20 cellular contexts compared by ENCODE assay signal in genomic region chr7:4470246-4470645, GRCh38.
DNase-seq lines count a peak whose midpoint lies in the region; ATAC-seq, FAIRE-seq and TF ChIP-seq lines count a peak whose summit lies in the region.
"Had no signal": no experiment of that assay in that cellular context is flagged by ENCODE, and none has a peak within 500 bp of the region (broad histone marks: within the 10 kb centered on the region; RNA-seq: fewer than 3 reads in every experiment).

No MANE protein-coding gene starts in this region.

- H2AFZ ChIP-seq in GM23338, result no peak overlapping the region

- no peaks in the 10 kb centered on the region for H3F3A ChIP-seq in GM23338 (replicated peaks; ENCODE audit: low read depth)

- H3K4me3 ChIP-seq in A549 (no peak overlapping the region), GM23338 (no peak overlapping the region)
- H3K4me3 ChIP-seq: thyroid gland had no signal

- no peaks in the 10 kb centered on the region for H3K9me3 ChIP-seq in A549
- H3K9me3 ChIP-seq: thyroid gland had no signal

- peaks cover 78% of the 10 kb centered on the region for H3K9me3 Mint-ChIP-seq in GM23338

- DNase-seq in A549 (ENCODE audit: low read depth in 1 of 2, low spot score in 1 of 2) (no peak), GM23338 (ENCODE audit: low spot score) (peak; percentile 63), RKO (ENCODE audit: low spot score) (peak; percentile 15), islet precursor cell (peak; percentile 69), caudate nucleus (lab: John Stamatoyannopoulos, UW) (no peak), HuH-7 (ENCODE audit: low spot score) (no peak)
- DNase-seq in activated effector memory CD4-positive, alpha-beta T cell treated with anti-CD3 and anti-CD28 coated beads, Interleukin-2, amount 50 U/mL, for 16 hours, result no peak
- DNase-seq: activated CD4-positive, alpha-beta T cell treated with anti-CD3 and anti-CD28 coated beads, Interleukin-2, amount 50 U/mL, for 1 hour; mesenchymal stem cell; NCI-H1048; NCI-H187; NCI-H526 treated with DMSO at 0.1 percent for 48 hours; stimulated activated CD4-positive, alpha-beta T cell treated with anti-CD3 and anti-CD28 coated beads, Interleukin-12 subunit alpha, Interleukin-12 subunit beta, amount 100 ng/mL, for 4 hours; stimulated activated CD4-positive, alpha-beta T cell treated with anti-CD3 and anti-CD28 coated beads, Interleukin-4, amount 100 ng/mL, for 4 hours; stimulated activated naive CD8-positive, alpha-beta T cell treated with anti-CD3 and anti-CD28 coated beads, Interleukin-15, Interleukin-2, amounts not matched to agents 100 U/mL and 50 U/mL, for 24 hours; thyroid gland had no signal

- H3K36me3 Mint-ChIP-seq in GM23338 (ENCODE audit: low read depth), result peaks cover 20% of the 10 kb centered on the region

- H3K4me3 Mint-ChIP-seq in GM23338, result no peak overlapping the region

- TF ChIP-seq POLR2A in A549 (IDR thresholded peaks at IDR 0.05; ENCODE audit: low read length), result no peak

- no peak overlapping the region for H3K4me2 ChIP-seq in A549
- H3K4me2 ChIP-seq in GM23338, result no peak overlapping the region
- H3K4me2 ChIP-seq: KMS-11 had no signal

- TF ChIP-seq CTCF in A549 (IDR thresholded peaks at IDR 0.05) (no peak), GM23338 (conservative IDR thresholded peaks at IDR 0.05; ENCODE audit: low read depth in 2 of 2) (no peak)

- H3K4me1 ChIP-seq in A549 (no peaks in the 10 kb centered on the region), GM23338 (ENCODE audit: insufficient read depth) (peaks cover 11% of the 10 kb centered on the region)
- H3K4me1 ChIP-seq: thyroid gland had no signal

- peaks cover 14% of the 10 kb centered on the region for H3K4me1 Mint-ChIP-seq in GM23338

- no peaks in the 10 kb centered on the region for H3K79me2 ChIP-seq in GM23338 (replicated peaks; ENCODE audit: insufficient read depth)

- no peak for TF ChIP-seq EP300 in A549 (IDR thresholded peaks at IDR 0.05)

- H3K27ac Mint-ChIP-seq in GM23338, result no peak overlapping the region

- CTCF ChIA-PET in A549 (lab: Yijun Ruan, JAX), result interaction anchor here (0.5 to 3.4 kb wide), 2 partner anchors 9 to 147 kb away, joined by 3 to 15 read pairs; no protein-coding TSS in a partner anchor

- H4K20me1 ChIP-seq in GM23338 (replicated peaks; ENCODE audit: insufficient read depth), result no peaks in the 10 kb centered on the region

- TF ChIP-seq RAD21 in A549 (conservative IDR thresholded peaks at IDR 0.05 in 1 of 2, IDR thresholded peaks at IDR 0.05 in 1 of 2), result no peak

- H3K36me3 ChIP-seq in GM23338 (ENCODE audit: insufficient read depth), result no peaks in the 10 kb centered on the region; the same call in 1 of the 2 replicates
- H3K36me3 ChIP-seq: thyroid gland had no signal

- 0 out of 6 replicates have a peak, but pooled peaks of 1 of the 2 experiments have one; percentile 34 for ATAC-seq in A549
- peak; percentile 81 for ATAC-seq in GM23338
- no peak for ATAC-seq in HG03520 (IDR thresholded peaks at IDR 0.05; ENCODE audit: unreplicated experiment)
- ATAC-seq: stimulated activated naive CD8-positive, alpha-beta T cell treated with anti-CD3 and anti-CD28 coated beads, Interleukin-15, Interleukin-2, amounts not matched to agents 100 U/mL and 50 U/mL, for 24 hours had no signal

- H3K27ac ChIP-seq in A549 (no peak overlapping the region), GM23338 (ENCODE audit: low read depth) (no peak overlapping the region), caudate nucleus (ENCODE audit: low read depth, low read length) (no peak overlapping the region)
- H3K27ac ChIP-seq: C4-2B, epithelial cell of prostate, KMS-11, thyroid gland had no signal

- FAIRE-seq in A549 (lab: Jason Lieb, UNC), result no peak

- POLR2A ChIA-PET in A549 (lab: Yijun Ruan, JAX), result no interaction called here

- peaks cover 4% of the 10 kb centered on the region for H3K27me3 Mint-ChIP-seq in GM23338 (ENCODE audit: insufficient read depth, low read depth, poor library complexity)

- H3K27me3 ChIP-seq in GM23338 (ENCODE audit: insufficient read depth), result no peaks in the 10 kb centered on the region
- H3K27me3 ChIP-seq: thyroid gland had no signal

- no peaks in the 10 kb centered on the region for H3K9me2 ChIP-seq in GM23338 (ENCODE audit: insufficient read depth)

- 11% methylated on average over 7 of the region's 7 CpGs for WGBS in A549 (ENCODE audit: missing lambda C conversion rate)

TF ChIP-seq in A549, 52 proteins besides CTCF, POLR2A, EP300 and RAD21:
- TF ChIP-seq SREBF2 (IDR thresholded peaks at IDR 0.05) (no peak), REST (IDR thresholded peaks at IDR 0.05) (peak; percentile 88)

TF ChIP-seq in GM23338, 12 proteins besides CTCF, POLR2A, EP300 and RAD21:
- TF ChIP-seq ETS1 (IDR thresholded peaks at IDR 0.05) (no peak), REST (IDR thresholded peaks at IDR 0.05; ENCODE audit: unreplicated experiment) (peak; percentile 93)
TF ChIP-seq in GM23338: peak in this region for 1.

Comparison
In these comparisons a context has a peak if more than half of its experiments do, and no peak if none do; other contexts are left out.
1. DNase-seq: peak in GM23338 (single experiment), RKO (single experiment) and islet precursor cell (single experiment); none in A549 (0 of 2), caudate nucleus (0 of 61), HuH-7 (single experiment) and activated effector memory CD4-positive, alpha-beta T cell treated with anti-CD3 and anti-CD28 coated beads, Interleukin-2, amount 50 U/mL, for 16 hours (single experiment).